In genomic region chr9:4979224-4979623, GRCh38 we compare ENCODE assay signal across 2 cellular contexts.
TF ChIP-seq lines count a peak whose summit lies in the region.

No MANE protein-coding gene starts in this region.

TF ChIP-seq in GM12891, 5 proteins besides CTCF, POLR2A, EP300 and RAD21:
- no peak for TF ChIP-seq TAF1 (IDR thresholded peaks at IDR 0.05; ENCODE audit: low read depth, low read length)
- no peak for TF ChIP-seq SPI1 (IDR thresholded peaks at IDR 0.05; ENCODE audit: low read depth, low read length)
- no peak for TF ChIP-seq POLR2AphosphoS5 (IDR thresholded peaks at IDR 0.05; ENCODE audit: low read depth, low read length)
- TF ChIP-seq POU2F2 (IDR thresholded peaks at IDR 0.05; ENCODE audit: low read depth, low read length), result no peak
- no peak for TF ChIP-seq PAX5 (IDR thresholded peaks at IDR 0.05; ENCODE audit: insufficient read depth, low read length, severe bottlenecking)
TF ChIP-seq in GM12891: peak in this region for 0.

TF ChIP-seq in GM12878, 131 proteins besides CTCF, POLR2A, EP300 and RAD21:
- TF ChIP-seq E2F8 (IDR thresholded peaks at IDR 0.05; ENCODE audit: low read depth, partially characterized antibody), result no peak
- TF ChIP-seq JUNB (IDR thresholded peaks at IDR 0.05), result peak; percentile 42
- 0 out of 2 replicates have a peak, but pooled peaks have one; percentile 30 for TF ChIP-seq CREB1 (IDR thresholded peaks at IDR 0.05; ENCODE audit: low read depth)
